Comparison of ENCODE assay signal across 8 cellular contexts in the genomic region with DNA sequence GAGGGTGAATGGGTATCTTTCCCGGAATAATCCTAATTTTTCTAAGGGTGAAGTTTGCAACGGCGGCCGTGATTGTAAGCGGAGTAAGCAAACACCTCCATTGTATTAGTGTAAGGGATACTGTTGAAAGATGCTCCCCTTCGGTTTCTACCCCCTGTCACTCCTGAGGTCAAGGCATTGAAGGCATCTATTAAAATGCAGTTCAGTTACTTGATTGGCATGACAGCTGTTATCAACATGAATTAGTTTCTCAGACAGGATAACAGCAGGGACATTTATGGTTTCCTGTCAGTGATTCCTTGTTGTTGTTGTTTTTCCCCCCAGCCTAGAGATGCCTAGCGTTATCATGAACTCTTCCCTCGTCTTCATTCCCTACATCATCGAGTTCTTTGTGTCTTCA. TPM values are rescaled to one million over a fixed set of nuclear protein-coding genes. Genes with fewer than 3 reads are reported as not detected.
A peak's percentile ranks its signal among the peaks of the same experiment; 100 is the strongest.
DNase-seq lines count a peak whose midpoint lies in the region; ATAC-seq, FAIRE-seq and TF ChIP-seq lines count a peak whose summit lies in the region.

No MANE protein-coding gene starts in this region.

- H2AFZ ChIP-seq in PC-9 = peak overlapping the region; percentile 100

- H3K4me2 ChIP-seq in PC-9 = peak overlapping the region; percentile 83

- H3K4me1 ChIP-seq in PC-9 (replicated peaks; ENCODE audit: insufficient read depth) = 0 out of 2 replicates have a peak, but pooled peaks cover 5% of the 10 kb centered on the region
- no peaks in the 10 kb centered on the region for H3K4me1 ChIP-seq in gastrocnemius medialis

- DNase-seq in PC-9 (no peak), fibroblast of pulmonary artery (ENCODE audit: low read depth) (no peak), gastrocnemius medialis (no peak), H54 (ENCODE audit: insufficient read length, low spot score) (no peak), occipital lobe (lab: John Stamatoyannopoulos, UW) (no peak)
- DNase-seq in activated CD8-positive, alpha-beta memory T cell treated with anti-CD3 and anti-CD28 coated beads, Interleukin-2, amount 50 U/mL, for 48 hours = no peak

- ATAC-seq in GM21526 (IDR thresholded peaks at IDR 0.05; ENCODE audit: low FRiP score, unreplicated experiment) (peak; percentile 14), gastrocnemius medialis (no peak), HG02970 (IDR thresholded peaks at IDR 0.05; ENCODE audit: low FRiP score, unreplicated experiment) (no peak)

- POLR2A ChIA-PET in PC-9 (lab: Charles Lee; ENCODE audit: unreplicated experiment) = interaction anchor here (0.8 kb wide), 1 partner anchor 562 kb away, joined by 14 read pairs; a partner anchor contains a TSS

- H3F3A ChIP-seq in PC-9 (ENCODE audit: insufficient read depth, low read depth) = no peaks in the 10 kb centered on the region

- FAIRE-seq in H54 (lab: Jason Lieb, UNC) = no peak

- intact Hi-C loops in PC-9 (cut with micrococcal nuclease; ENCODE audit: unreplicated experiment) (no loop called here), gastrocnemius medialis (cut with DNase I; ENCODE audit: low total_unique reads) (loop anchor here (10.0 kb wide), 1 partner anchor 565 kb away; a partner anchor contains a TSS)

- TF ChIP-seq POLR2A in gastrocnemius medialis (IDR thresholded peaks at IDR 0.05) (no peak), H54 (IDR thresholded peaks at IDR 0.05; ENCODE audit: low read depth, low read length) (no peak)

- 0 out of 2 replicates have a peak overlapping the region, but pooled peaks have one; percentile 19 for H3K27ac ChIP-seq in PC-9
- H3K27ac ChIP-seq in gastrocnemius medialis = peak overlapping the region; percentile 33 to 66 (median 62)

- CTCF ChIA-PET in PC-9 (lab: Charles Lee) = no interaction called here

- H3K9me2 ChIP-seq in PC-9 (ENCODE audit: insufficient read depth) = no peaks in the 10 kb centered on the region

- H3K79me2 ChIP-seq in PC-9 (ENCODE audit: low read depth) = no peaks in the 10 kb centered on the region; the same call in 1 of the 2 replicates

- TF ChIP-seq CTCF in PC-9 (conservative IDR thresholded peaks at IDR 0.05) (no peak), fibroblast of pulmonary artery (IDR thresholded peaks at IDR 0.05; ENCODE audit: low read length, missing control alignments) (no peak), gastrocnemius medialis (IDR thresholded peaks at IDR 0.05 in 4 of 5, conservative IDR thresholded peaks at IDR 0.05 in 1 of 5) (no peak)

- H3K9me3 ChIP-seq in PC-9 (ENCODE audit: insufficient read depth, low read depth) (no peaks in the 10 kb centered on the region), gastrocnemius medialis (no peaks in the 10 kb centered on the region)

- BruUV-seq in PC-9 (replicated peaks; lab: Mats Ljungman, UMichigan) = TSS peak; percentile 45

- in situ Hi-C loops in gastrocnemius medialis (cut with MboI; ENCODE audit: low sequenced_read_pairs in 4 of 4) = no loop called here

- H3K27me3 ChIP-seq in PC-9 (ENCODE audit: insufficient read depth, low read depth) = no peaks in the 10 kb centered on the region
- H3K27me3 ChIP-seq in gastrocnemius medialis = no peaks in the 10 kb centered on the region

- H3K36me3 ChIP-seq in PC-9 (ENCODE audit: low read depth) (no peaks in the 10 kb centered on the region), gastrocnemius medialis (no peaks in the 10 kb centered on the region)

- H3K4me3 ChIP-seq in PC-9 (peak overlapping the region; percentile 80), fibroblast of pulmonary artery (replicated peaks; ENCODE audit: low read depth, low read length) (peak overlapping the region; percentile 81), gastrocnemius medialis (peak overlapping the region; percentile 66 to 80 (median 75))

- no peaks in the 10 kb centered on the region for H4K20me1 ChIP-seq in PC-9 (ENCODE audit: insufficient read depth)

RNA-seq across cellular contexts. Expression of a gene that starts 0.6 kb away (rescaled TPM):
- total RNA-seq in PC-9 (2021) (28.2 and 30.4 TPM in 2 replicates), gastrocnemius medialis (1 to 10 TPM; 2.9 to 7.0 (median 5.1) TPM), occipital lobe (20.0 TPM)

RNA-seq across cellular contexts. Expression of a gene that starts 45.2 kb away (rescaled TPM):
- total RNA-seq in PC-9 (2021) (not detected in 2 replicates), gastrocnemius medialis (not detected), occipital lobe (not detected)
